Comparison of ENCODE assay signal across 8 cellular contexts in the genomic region with DNA sequence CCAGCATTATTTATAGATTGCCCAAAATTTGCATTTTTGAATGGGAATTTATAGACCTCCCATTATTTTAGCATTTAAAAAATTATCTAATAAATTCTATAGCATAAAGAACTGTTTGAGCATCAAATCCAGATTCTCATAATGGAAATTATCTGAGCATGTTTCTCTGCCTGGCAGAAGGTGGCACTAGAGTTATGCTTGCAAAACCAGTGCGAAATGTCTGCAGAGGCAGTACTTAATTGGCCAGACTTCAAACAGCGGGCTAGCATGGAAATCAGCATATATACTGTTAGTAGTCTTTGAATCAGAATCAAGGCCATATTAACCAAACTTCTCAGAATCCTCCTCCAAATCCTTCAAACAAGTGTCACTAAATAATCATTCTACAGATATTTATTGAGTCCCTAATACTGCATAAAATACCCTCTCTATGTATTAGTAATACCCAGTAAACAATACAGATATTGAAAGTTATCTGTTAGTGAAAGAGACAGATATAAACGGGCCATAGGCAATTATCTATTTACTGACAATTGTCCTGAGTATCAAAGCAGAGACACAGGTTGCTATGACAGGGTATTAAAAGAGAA.
DNase-seq lines count a peak whose midpoint lies in the region; ATAC-seq and TF ChIP-seq lines count a peak whose summit lies in the region.

No MANE protein-coding gene starts in this region.

- H3K27ac ChIP-seq in testis = no peak overlapping the region

- no peaks in the 10 kb centered on the region for H3K36me3 Mint-ChIP-seq in T-helper 2 cell treated with Interferon-gamma antibody and Interleukin-4, amounts not matched to agents 5 μg/mL and 100 μg/mL, for 36 hours (ENCODE audit: low read depth)

- H3K27me3 ChIP-seq in BJ (ENCODE audit: control insufficient read depth, insufficient read depth, low read length) (no peaks in the 10 kb centered on the region), testis (no peaks in the 10 kb centered on the region)

- WGBS in testis, 2 donors = 36 to 49% methylated on average over 3 of the region's 3 CpGs

- peak; percentile 51 for ATAC-seq in GM21515 (IDR thresholded peaks at IDR 0.05; ENCODE audit: unreplicated experiment)
- ATAC-seq in GM18873 (IDR thresholded peaks at IDR 0.05; ENCODE audit: low FRiP score, unreplicated experiment) = no peak

- TF ChIP-seq POLR2A in testis (IDR thresholded peaks at IDR 0.05) = no peak

- DNase-seq in BJ (ENCODE audit: low read depth) = no peak
- peak; percentile 48 for DNase-seq in NCI-H2227 (lab: John Stamatoyannopoulos, UW; ENCODE audit: unreplicated experiment)
- peak; percentile 72 for DNase-seq in astrocyte of the cerebellum (ENCODE audit: low read depth)
- DNase-seq in inferior parietal cortex (ENCODE audit: extremely low spot score) = peak; percentile 71
- DNase-seq in testis = peak; percentile 35
- no peak for DNase-seq in T-helper 2 cell treated with Interferon-gamma antibody and Interleukin-4, amounts not matched to agents 5 μg/mL and 100 μg/mL, for 36 hours (ENCODE audit: low spot score)

- intact Hi-C loops in testis (cut with DNase I; ENCODE audit: low total_unique reads) = loop anchor here (10.0 kb wide), 1 partner anchor 245 kb away; no protein-coding TSS in a partner anchor

- no peak overlapping the region for H3K4me3 Mint-ChIP-seq in T-helper 2 cell treated with Interferon-gamma antibody and Interleukin-4, amounts not matched to agents 5 μg/mL and 100 μg/mL, for 36 hours

- peaks cover 12% of the 10 kb centered on the region for H3K27me3 Mint-ChIP-seq in T-helper 2 cell treated with Interferon-gamma antibody and Interleukin-4, amounts not matched to agents 5 μg/mL and 100 μg/mL, for 36 hours (ENCODE audit: low read depth)

- no peaks in the 10 kb centered on the region for H3K9me3 Mint-ChIP-seq in T-helper 2 cell treated with Interferon-gamma antibody and Interleukin-4, amounts not matched to agents 5 μg/mL and 100 μg/mL, for 36 hours

- no peaks in the 10 kb centered on the region for H3K9me3 ChIP-seq in testis

- POLR2A ChIA-PET in BJ (lab: Charles Lee) = no interaction called here

- H3K27ac Mint-ChIP-seq in T-helper 2 cell treated with Interferon-gamma antibody and Interleukin-4, amounts not matched to agents 5 μg/mL and 100 μg/mL, for 36 hours = no peak overlapping the region

- in situ Hi-C loops in astrocyte of the cerebellum (cut with HindIII; ENCODE audit: low sequenced_read_pairs) = no loop called here

- peaks cover 1% of the 10 kb centered on the region for H3K4me1 Mint-ChIP-seq in T-helper 2 cell treated with Interferon-gamma antibody and Interleukin-4, amounts not matched to agents 5 μg/mL and 100 μg/mL, for 36 hours (ENCODE audit: low read depth)

- H3K4me3 ChIP-seq in BJ (ENCODE audit: low read depth, low read length) (no peak overlapping the region), astrocyte of the cerebellum (ENCODE audit: low read depth, low read length) (no peak overlapping the region), testis (no peak overlapping the region)

- TF ChIP-seq CTCF in BJ (IDR thresholded peaks at IDR 0.05; ENCODE audit: insufficient read depth, low read depth, low read length) (peak; percentile 87), astrocyte of the cerebellum (IDR thresholded peaks at IDR 0.05; ENCODE audit: low read depth, low read length, missing control alignments) (peak; percentile 75), testis (IDR thresholded peaks at IDR 0.05) (peak; percentile 17 to 48 (median 29))

- CTCF ChIA-PET in BJ (lab: Yijun Ruan, JAX) = interaction anchor here (0.7 to 3.9 kb wide), 4 partner anchors 12 to 863 kb away, joined by 3 to 24 read pairs (median 4); no protein-coding TSS in a partner anchor

- H3K4me1 ChIP-seq in testis = peaks cover 8% of the 10 kb centered on the region

- H3K36me3 ChIP-seq in BJ (ENCODE audit: control insufficient read depth, insufficient read depth, low read length) (no peaks in the 10 kb centered on the region), testis (ENCODE audit: low read depth, missing control alignments) (no peaks in the 10 kb centered on the region)

Comparison
In these comparisons a context has a peak if more than half of its experiments do, and no peak if none do; other contexts are left out.
1. DNase-seq: peak in NCI-H2227 (single experiment), astrocyte of the cerebellum (single experiment), inferior parietal cortex (single experiment) and testis (single experiment); none in BJ (single experiment) and T-helper 2 cell treated with Interferon-gamma antibody and Interleukin-4, amounts not matched to agents 5 μg/mL and 100 μg/mL, for 36 hours (single experiment).
2. CTCF ChIP-seq: peak in every context shown above with its lines; median percentile 87 in BJ; 75 in astrocyte of the cerebellum; 29 in testis.